17 cellular contexts compared by ENCODE assay signal in genomic region chr19:49829200-49829599, GRCh38. TPM values are rescaled to one million over a fixed set of nuclear protein-coding genes. Genes with fewer than 3 reads are reported as not detected.
DNase-seq lines count a peak whose midpoint lies in the region; ATAC-seq and TF ChIP-seq lines count a peak whose summit lies in the region.
"Had no signal": no experiment of that assay in that cellular context is flagged by ENCODE, and none has a peak within 500 bp of the region (broad histone marks: within the 10 kb centered on the region; RNA-seq: fewer than 3 reads in every experiment).

No MANE protein-coding gene starts in this region.

- no peaks in the 10 kb centered on the region for H3K9me3 Mint-ChIP-seq in nephron progenitor cell
- H3K9me3 Mint-ChIP-seq: GM23338, H9 had no signal

- H3K9me3 ChIP-seq in OCI-LY1 (ENCODE audit: low read length) = no peaks in the 10 kb centered on the region
- no peaks in the 10 kb centered on the region for H3K9me3 ChIP-seq in skeletal muscle tissue (ENCODE audit: control insufficient read depth in 3 of 3, low read length in 3 of 3)

- peaks cover 27% of the 10 kb centered on the region for H3K36me3 Mint-ChIP-seq in nephron progenitor cell (ENCODE audit: low read depth)

- H2AFZ ChIP-seq in OCI-LY1 (ENCODE audit: low read length) = no peak overlapping the region
- H2AFZ ChIP-seq: GM23338 had no signal

- H3K79me2 ChIP-seq in OCI-LY1 (ENCODE audit: insufficient read depth, low read length) = peaks cover 26% of the 10 kb centered on the region

- peaks cover 2% of the 10 kb centered on the region for H3K27me3 Mint-ChIP-seq in nephron progenitor cell (ENCODE audit: low read depth, poor library complexity)
- H3K27me3 Mint-ChIP-seq: B cell; CD4-positive, alpha-beta memory T cell had no signal

- no peak for ATAC-seq in GM21423 (IDR thresholded peaks at IDR 0.05; ENCODE audit: unreplicated experiment)
- ATAC-seq: GM23338, HCT116 had no signal

- H3K36me3 ChIP-seq in OCI-LY1 (ENCODE audit: insufficient read depth, low read length) (peaks cover 98% of the 10 kb centered on the region), skeletal muscle tissue (ENCODE audit: control insufficient read depth in 3 of 3, insufficient read depth in 3 of 3, low read length in 3 of 3) (peaks cover 37 to 44% (median 39%) of the 10 kb centered on the region in 3 donors)

- H3K4me3 ChIP-seq in OCI-LY1 (ENCODE audit: low read depth, low read length, poor library complexity, severe bottlenecking) (no peak overlapping the region), skeletal muscle tissue (ENCODE audit: low read length in 3 of 3) (no peak overlapping the region)
- H3K4me3 ChIP-seq: GM23338 had no signal

- H3K27me3 ChIP-seq in OCI-LY1 (ENCODE audit: insufficient read depth, low read length) = no peaks in the 10 kb centered on the region
- no peaks in the 10 kb centered on the region for H3K27me3 ChIP-seq in skeletal muscle tissue (ENCODE audit: control insufficient read depth in 3 of 3, insufficient read depth in 3 of 3, low read length in 3 of 3)

- H3K4me3 Mint-ChIP-seq in nephron progenitor cell = no peak overlapping the region
- H3K4me3 Mint-ChIP-seq: B cell; CD4-positive, alpha-beta memory T cell; GM23338; H9 had no signal

- no peaks in the 10 kb centered on the region for H3F3A ChIP-seq in OCI-LY1 (ENCODE audit: insufficient read depth, low read length)

- H3K4me2 ChIP-seq in OCI-LY1 (ENCODE audit: low read length) = no peak overlapping the region
- H3K4me2 ChIP-seq: GM23338 had no signal

- H3K4me1 ChIP-seq in OCI-LY1 (ENCODE audit: insufficient read depth, low read length, severe bottlenecking) = peaks cover 52% of the 10 kb centered on the region
- peaks cover 27 to 65% (median 40%) of the 10 kb centered on the region in 3 donors for H3K4me1 ChIP-seq in skeletal muscle tissue (ENCODE audit: control insufficient read depth in 3 of 3, insufficient read depth in 3 of 3, low read length in 3 of 3)

- peak overlapping the region; percentile 51 for H3K27ac Mint-ChIP-seq in nephron progenitor cell
- H3K27ac Mint-ChIP-seq: B cell; CD4-positive, alpha-beta memory T cell; GM23338; H9 had no signal

- no peak for TF ChIP-seq CTCF in OCI-LY1 (IDR thresholded peaks at IDR 0.05; ENCODE audit: low read length)
- no peak for TF ChIP-seq CTCF in nephron progenitor cell (IDR thresholded peaks at IDR 0.05)

- no peaks in the 10 kb centered on the region for H3K9me2 ChIP-seq in OCI-LY1 (ENCODE audit: low read depth, low read length)

- no peak for DNase-seq in nephron progenitor cell
- no peak for DNase-seq in kidney glomerular epithelial cell (lab: John Stamatoyannopoulos, UW)
- no peak for DNase-seq in NCI-H2081 (lab: John Stamatoyannopoulos, UW)
- DNase-seq: C1 segment of cervical spinal cord; Calu3; CD4-positive, alpha-beta memory T cell; COR-L47; DMS53; DMS79 treated with DMSO at 0.1 percent for 48 hours; GF-D8; H9 had no signal

- peak overlapping the region; percentile 49 for H3K27ac ChIP-seq in OCI-LY1 (ENCODE audit: low read depth, low read length, poor library complexity, severe bottlenecking)
- no peak overlapping the region for H3K27ac ChIP-seq in skeletal muscle tissue (ENCODE audit: low read depth, low read length)

- no peaks in the 10 kb centered on the region for H4K20me1 ChIP-seq in OCI-LY1 (ENCODE audit: insufficient read depth, low read length)

- H3K9ac ChIP-seq in OCI-LY1 (ENCODE audit: low read length) (no peak overlapping the region; the same call in 1 of the 2 replicates), skeletal muscle tissue (ENCODE audit: low read depth in 1 of 3, low read length in 3 of 3) (peak overlapping the region in 2 of 3 donors; percentile 33 to 54)

- H3K4me1 Mint-ChIP-seq in nephron progenitor cell = peaks cover 37% of the 10 kb centered on the region
- H3K4me1 Mint-ChIP-seq: B cell, GM23338, H9 had no signal

RNA-seq across cellular contexts. Expression of gene MED25, which starts 11.1 kb away (rescaled TPM):
- total RNA-seq in skeletal muscle tissue = 11.0 TPM

RNA-seq across cellular contexts. Expression of gene FUZ, which starts 16.1 kb away (rescaled TPM):
- 12.5 TPM for total RNA-seq in skeletal muscle tissue

RNA-seq across cellular contexts. Expression of gene PTOV1, which starts 21.8 kb away (rescaled TPM):
- 63.7 TPM for total RNA-seq in skeletal muscle tissue

RNA-seq across cellular contexts. Expression of gene PNKP, which starts 38.2 kb away (rescaled TPM):
- total RNA-seq in skeletal muscle tissue = 17.2 TPM

RNA-seq across cellular contexts. Expression of gene AKT1S1, which starts 48.0 kb away (rescaled TPM):
- total RNA-seq in skeletal muscle tissue = 3.1 TPM
